9 cellular contexts compared by ENCODE assay signal in genomic region chr16:22206847-22207714, GRCh38. TPM values are rescaled to one million over a fixed set of nuclear protein-coding genes. Genes with fewer than 3 reads are reported as not detected.
DNase-seq lines count a peak whose midpoint lies in the region; ATAC-seq and TF ChIP-seq lines count a peak whose summit lies in the region.
"Had no signal": no experiment of that assay in that cellular context is flagged by ENCODE, and none has a peak within 500 bp of the region (broad histone marks: within the 10 kb centered on the region; RNA-seq: fewer than 3 reads in every experiment).

No MANE protein-coding gene starts in this region.

- no peaks in the 10 kb centered on the region for H3K27me3 Mint-ChIP-seq in CD4-positive, alpha-beta T cell
- peaks cover 4% of the 10 kb centered on the region for H3K27me3 Mint-ChIP-seq in progenitor cell of endocrine pancreas

- H3K9me3 ChIP-seq in CD4-positive, alpha-beta T cell (ENCODE audit: control insufficient read depth, low read length), result no peaks in the 10 kb centered on the region
- H3K9me3 ChIP-seq in KOPT-K1 (ENCODE audit: insufficient read depth, low read length, poor library complexity, severe bottlenecking) (no peaks in the 10 kb centered on the region), SU-DHL-6 (ENCODE audit: insufficient read depth, low read length) (no peaks in the 10 kb centered on the region)

- H3K9me3 Mint-ChIP-seq in CD4-positive, alpha-beta T cell, result no peaks in the 10 kb centered on the region
- no peaks in the 10 kb centered on the region for H3K9me3 Mint-ChIP-seq in progenitor cell of endocrine pancreas (ENCODE audit: low read depth)

- no peak for TF ChIP-seq CTCF in CD4-positive, alpha-beta T cell (IDR thresholded peaks at IDR 0.05)
- TF ChIP-seq CTCF in SU-DHL-6 (IDR thresholded peaks at IDR 0.05; ENCODE audit: insufficient read depth, low read length, poor library complexity, severe bottlenecking) (no peak), progenitor cell of endocrine pancreas (IDR thresholded peaks at IDR 0.05; ENCODE audit: unreplicated experiment) (no peak)

- peak; percentile 45 for ATAC-seq in CD4-positive, alpha-beta T cell (ENCODE audit: poor library complexity)
- ATAC-seq in GM21390 (IDR thresholded peaks at IDR 0.05; ENCODE audit: unreplicated experiment) (peak; percentile 38), left cardiac atrium (peak; percentile 77), GM18519 (IDR thresholded peaks at IDR 0.05; ENCODE audit: low FRiP score, unreplicated experiment) (no peak)

- peaks cover 4% of the 10 kb centered on the region for H3K36me3 Mint-ChIP-seq in CD4-positive, alpha-beta T cell (ENCODE audit: low read depth)
- peaks cover 2% of the 10 kb centered on the region for H3K36me3 Mint-ChIP-seq in progenitor cell of endocrine pancreas (ENCODE audit: insufficient read depth)

- peak overlapping the region; percentile 74 for H3K4me3 ChIP-seq in SU-DHL-6 (ENCODE audit: insufficient read depth, low read length, poor library complexity, severe bottlenecking)

- peak overlapping the region; percentile 51 for H3K27ac ChIP-seq in CD4-positive, alpha-beta T cell (ENCODE audit: low read depth, low read length)
- H3K27ac ChIP-seq in KOPT-K1 (ENCODE audit: low read depth, low read length, poor library complexity, severe bottlenecking), result peak overlapping the region; percentile 87
- H3K27ac ChIP-seq in SU-DHL-6 (ENCODE audit: low read depth, low read length), result peak overlapping the region; percentile 40; the same call in 1 of the 2 replicates

- H3K4me2 ChIP-seq in SU-DHL-6 (ENCODE audit: low read depth, low read length, poor library complexity, severe bottlenecking), result peak overlapping the region; percentile 70

- peak overlapping the region; percentile 79 for H3K9ac ChIP-seq in SU-DHL-6 (ENCODE audit: low read length)

- CTCF ChIA-PET in CD4-positive, alpha-beta T cell (lab: Charles Lee), result interaction anchor here (1.4 to 3.7 kb wide), 6 partner anchors 11 to 550 kb away, joined by 3 to 20 read pairs (median 8); partner anchors contain the start of gene POLR3E

- POLR2A ChIA-PET in CD4-positive, alpha-beta T cell (lab: Charles Lee), result interaction anchor here (0.8 to 7.9 kb wide), 5 partner anchors 14 to 254 kb away, joined by 3 to 107 read pairs (median 9); partner anchors contain the start of genes MOSMO, POLR3E and UQCRC2

- H3K27me3 ChIP-seq in CD4-positive, alpha-beta T cell (ENCODE audit: control insufficient read depth, insufficient read depth, low read length), result no peaks in the 10 kb centered on the region
- H3K27me3 ChIP-seq in SU-DHL-6 (ENCODE audit: low read length), result no peaks in the 10 kb centered on the region

- peak in 6 of 10 experiments; percentile 9 to 41 (median 22) for DNase-seq in CD4-positive, alpha-beta T cell
- DNase-seq in amniotic epithelial cell (ENCODE audit: low read depth), result peak; percentile 43
- DNase-seq in left cardiac atrium, result peak; percentile 90
- no peak for DNase-seq in progenitor cell of endocrine pancreas (ENCODE audit: low spot score, unreplicated experiment)

- peaks cover 44% of the 10 kb centered on the region for H3K79me2 ChIP-seq in SU-DHL-6 (ENCODE audit: insufficient read depth, low read length)

- H3K36me3 ChIP-seq in KOPT-K1 (ENCODE audit: insufficient read depth, low read length) (peaks cover 18% of the 10 kb centered on the region; the same call in 1 of the 2 replicates), SU-DHL-6 (ENCODE audit: low read length) (no peaks in the 10 kb centered on the region)

- H4K20me1 ChIP-seq in SU-DHL-6 (ENCODE audit: low read depth, low read length), result no peaks in the 10 kb centered on the region

- intact Hi-C loops in CD4-positive, alpha-beta T cell (cut with DNase I, micrococcal nuclease), result loop anchor here (1.0 to 5.0 kb wide), 4 partner anchors 12 to 170 kb away; partner anchors contain the start of gene POLR3E (in 1 of the 2)
- intact Hi-C loops in left cardiac atrium (cut with DNase I), result loop anchor here in 1 of 2 donors (1.0 kb wide), 1 partner anchor 90 kb away; the partner anchor contains the start of gene POLR3E

- H3K4me1 Mint-ChIP-seq in CD4-positive, alpha-beta T cell (ENCODE audit: low read depth), result peaks cover 36% of the 10 kb centered on the region
- peaks cover 8% of the 10 kb centered on the region for H3K4me1 Mint-ChIP-seq in progenitor cell of endocrine pancreas (ENCODE audit: low read depth)

- H3K4me3 Mint-ChIP-seq in CD4-positive, alpha-beta T cell, result peak overlapping the region; percentile 96
- H3K4me3 Mint-ChIP-seq in progenitor cell of endocrine pancreas (ENCODE audit: low read depth), result peak overlapping the region; percentile 82

- peaks cover 20% of the 10 kb centered on the region for H3F3A ChIP-seq in SU-DHL-6 (ENCODE audit: insufficient read depth)

- no peaks in the 10 kb centered on the region for H3K9me2 ChIP-seq in SU-DHL-6 (replicated peaks; ENCODE audit: insufficient read depth, low read length)

- peak overlapping the region; percentile 86 for H2AFZ ChIP-seq in SU-DHL-6 (ENCODE audit: low read depth, low read length, severe bottlenecking)

- peak overlapping the region; percentile 79 for H3K27ac Mint-ChIP-seq in CD4-positive, alpha-beta T cell
- H3K27ac Mint-ChIP-seq in progenitor cell of endocrine pancreas, result no peak overlapping the region

RNA-seq across cellular contexts. Expression of gene EEF2K, which starts 1.0 kb away (rescaled TPM):
- 10 to 100 TPM; 10.1 to 13.2 TPM for total RNA-seq in CD4-positive, alpha-beta T cell
- total RNA-seq in left cardiac atrium (10 to 100 TPM; 32.0 to 34.0 TPM), progenitor cell of endocrine pancreas (15.4 TPM in 2 replicates)

RNA-seq across cellular contexts. Expression of gene SDR42E2, which starts 44.8 kb away (rescaled TPM):
- 1 to 10 TPM; 1.0 to 1.3 TPM for total RNA-seq in CD4-positive, alpha-beta T cell
- total RNA-seq in left cardiac atrium (not detected), progenitor cell of endocrine pancreas (not detected in 2 replicates)
- total RNA-seq: NCI-H460 had no signal
